Comparison of ENCODE assay signal across 1 cellular context in genomic region chr1:228455715-228456114, GRCh38.
TF ChIP-seq lines count a peak whose summit lies in the region.

No MANE protein-coding gene starts in this region.

TF ChIP-seq in H1, 55 proteins besides CTCF, POLR2A, EP300 and RAD21:
- TF ChIP-seq ASH2L (IDR thresholded peaks at IDR 0.05; ENCODE audit: low read length) (no peak), RNF2 (IDR thresholded peaks at IDR 0.05; ENCODE audit: borderline replicate concordance, low read depth, low read length, missing control alignments, poor library complexity, severe bottlenecking) (no peak), NANOG (IDR thresholded peaks at IDR 0.05; ENCODE audit: insufficient read depth, low read depth, low read length, poor library complexity, severe bottlenecking) (no peak), CREB1 (IDR thresholded peaks at IDR 0.05) (no peak), TCF12 (IDR thresholded peaks at IDR 0.05; ENCODE audit: low read depth, low read length) (no peak), E2F6 (IDR thresholded peaks at IDR 0.05) (no peak), SIRT6 (IDR thresholded peaks at IDR 0.05; ENCODE audit: low read length) (no peak), SP1 (IDR thresholded peaks at IDR 0.05; ENCODE audit: low read depth, low read length) (no peak)
